In genomic region chr7:99919814-99920618, GRCh38 we compare ENCODE assay signal across 7 cellular contexts. TPM values are rescaled to one million over a fixed set of nuclear protein-coding genes. Genes with fewer than 3 reads are reported as not detected.
A peak's percentile ranks its signal among the peaks of the same experiment; 100 is the strongest.
DNase-seq lines count a peak whose midpoint lies in the region; ATAC-seq and TF ChIP-seq lines count a peak whose summit lies in the region.

No MANE protein-coding gene starts in this region.

- H3K4me3 Mint-ChIP-seq in WTC11, result peak overlapping the region; percentile 72
- peak overlapping the region; percentile 95 for H3K4me3 Mint-ChIP-seq in stimulated activated memory B cell treated with anti-CD40 and anti-IgM and Interleukin-4, amounts not matched to agents 10 μg/mL and 1 μg/mL and 100 μg/mL, for 72 hours

- no peak for DNase-seq in WTC11 (ENCODE audit: low spot score)
- DNase-seq in right cardiac atrium, result no peak
- no peak for DNase-seq in hypothalamus (lab: John Stamatoyannopoulos, UW)
- no peak for DNase-seq in LoVo (ENCODE audit: low spot score)
- no peak for DNase-seq in SW 1271 (lab: John Stamatoyannopoulos, UW)

- peak overlapping the region; percentile 66 for H3K4me3 ChIP-seq in right cardiac atrium (ENCODE audit: low read length)

- intact Hi-C loops in right cardiac atrium (cut with DNase I), result loop anchor here in 2 of 4 donors (5.0 kb wide), 1 partner anchor 72 kb away; no protein-coding TSS in a partner anchor

- H3K36me3 Mint-ChIP-seq in WTC11, result peaks cover 37% of the 10 kb centered on the region
- peaks cover 43% of the 10 kb centered on the region for H3K36me3 Mint-ChIP-seq in stimulated activated memory B cell treated with anti-CD40 and anti-IgM and Interleukin-4, amounts not matched to agents 10 μg/mL and 1 μg/mL and 100 μg/mL, for 72 hours

- ATAC-seq in HG02840 (IDR thresholded peaks at IDR 0.05; ENCODE audit: low FRiP score, unreplicated experiment), result peak; percentile 11
- ATAC-seq in WTC11, result no peak
- ATAC-seq in right cardiac atrium, result no peak
- no peak for ATAC-seq in stimulated activated memory B cell treated with anti-CD40 and anti-IgM and Interleukin-4, amounts not matched to agents 10 μg/mL and 1 μg/mL and 100 μg/mL, for 72 hours

- peaks cover 35% of the 10 kb centered on the region for H3K9me3 Mint-ChIP-seq in WTC11
- H3K9me3 Mint-ChIP-seq in stimulated activated memory B cell treated with anti-CD40 and anti-IgM and Interleukin-4, amounts not matched to agents 10 μg/mL and 1 μg/mL and 100 μg/mL, for 72 hours, result no peaks in the 10 kb centered on the region

- H3K9me3 ChIP-seq in right cardiac atrium (ENCODE audit: control insufficient read depth, low read length), result no peaks in the 10 kb centered on the region

- CTCF ChIA-PET in WTC11 (lab: Charles Lee), result interaction anchor here (0.7 to 3.6 kb wide), 11 partner anchors 10 to 395 kb away, joined by 3 to 36 read pairs (median 6); partner anchors contain the start of genes GJC3 and ZSCAN25

- 60% methylated on average over 8 of the region's 8 CpGs for WGBS in right cardiac atrium

- no peaks in the 10 kb centered on the region for H3K27me3 ChIP-seq in right cardiac atrium (ENCODE audit: control insufficient read depth, insufficient read depth)

- POLR2A ChIA-PET in WTC11 (lab: Charles Lee), result interaction anchor here (0.6 to 1.9 kb wide), 6 partner anchors 24 to 848 kb away, joined by 3 to 10 read pairs (median 6); no protein-coding TSS in a partner anchor

- H3K4me1 Mint-ChIP-seq in WTC11, result peaks cover 7% of the 10 kb centered on the region
- peaks cover 42% of the 10 kb centered on the region for H3K4me1 Mint-ChIP-seq in stimulated activated memory B cell treated with anti-CD40 and anti-IgM and Interleukin-4, amounts not matched to agents 10 μg/mL and 1 μg/mL and 100 μg/mL, for 72 hours

- H3K27me3 Mint-ChIP-seq in WTC11 (ENCODE audit: low read depth), result peaks cover 3% of the 10 kb centered on the region; the same call in 1 of the 2 replicates
- no peaks in the 10 kb centered on the region for H3K27me3 Mint-ChIP-seq in stimulated activated memory B cell treated with anti-CD40 and anti-IgM and Interleukin-4, amounts not matched to agents 10 μg/mL and 1 μg/mL and 100 μg/mL, for 72 hours

- peak overlapping the region; percentile 89 for H3K27ac Mint-ChIP-seq in WTC11
- H3K27ac Mint-ChIP-seq in stimulated activated memory B cell treated with anti-CD40 and anti-IgM and Interleukin-4, amounts not matched to agents 10 μg/mL and 1 μg/mL and 100 μg/mL, for 72 hours, result peak overlapping the region; percentile 95

- H3K4me1 ChIP-seq in right cardiac atrium (ENCODE audit: control insufficient read depth, insufficient read depth, low read length), result peaks cover 7% of the 10 kb centered on the region

- no peak for TF ChIP-seq CTCF in WTC11 (IDR thresholded peaks at IDR 0.05)

- peak overlapping the region; percentile 86 for H3K27ac ChIP-seq in right cardiac atrium (ENCODE audit: low read length)

TF ChIP-seq in WTC11, 78 proteins besides CTCF, POLR2A, EP300 and RAD21:
- TF ChIP-seq TEAD1 (CRISPR knock-in tag; IDR thresholded peaks at IDR 0.05) (no peak), ZNF423 (CRISPR knock-in tag; IDR thresholded peaks at IDR 0.05) (no peak), SP1 (CRISPR knock-in tag; conservative IDR thresholded peaks at IDR 0.05) (no peak), E2F5 (CRISPR knock-in tag; IDR thresholded peaks at IDR 0.05) (no peak), RORB (CRISPR knock-in tag; IDR thresholded peaks at IDR 0.05) (no peak), ARID4B (CRISPR knock-in tag; IDR thresholded peaks at IDR 0.05; ENCODE audit: borderline replicate concordance) (no peak)

RNA-seq across cellular contexts. Expression of gene TRIM4, which starts 0.7 kb away (rescaled TPM):
- total RNA-seq in WTC11 (2021), result 6.6 to 9.8 TPM (median 9.3 TPM) in 3 replicates
- 10 to 100 TPM in 2 of 4 donors, 1 to 10 TPM in 2; 8.8 to 11.2 (median 10.0) TPM for total RNA-seq in right cardiac atrium
- 7.6 TPM for polyA plus RNA-seq in right cardiac atrium

RNA-seq across cellular contexts. Expression of gene GJC3, which starts 9.4 kb away (rescaled TPM):
- total RNA-seq in WTC11 (2021) (2.9 to 3.7 TPM (median 3.4 TPM) in 3 replicates), right cardiac atrium (under 1 TPM in 2 of 4 donors, not detected in 2; 0.20 to 0.53 TPM)
- 0.43 TPM for polyA plus RNA-seq in right cardiac atrium

RNA-seq across cellular contexts. Expression of gene OR2AE1, which starts 43.2 kb away (rescaled TPM):
- 0.15 TPM in 1 of 3 replicates, not detected in the others for total RNA-seq in WTC11 (2021)
- under 1 TPM in 1 of 4 donors, not detected in 3; 0.43 TPM for total RNA-seq in right cardiac atrium
- 0.11 TPM for polyA plus RNA-seq in right cardiac atrium

RNA-seq across cellular contexts. Expression of gene AZGP1, which starts 55.8 kb away (rescaled TPM):
- total RNA-seq in WTC11 (2021) (1.6 to 2.7 TPM (median 1.8 TPM) in 3 replicates), right cardiac atrium (10 to 100 TPM; 10.7 to 28.8 (median 16.1) TPM)
- 17.0 TPM for polyA plus RNA-seq in right cardiac atrium
